ENCODE assay signal across 1 cellular context in genomic region chr6:106097368-106098231, GRCh38.
TF ChIP-seq lines count a peak whose summit lies in the region.

No MANE protein-coding gene starts in this region.

TF ChIP-seq in HepG2, 621 proteins besides CTCF, POLR2A, EP300 and RAD21 (continued from another document):
- TF ChIP-seq AFF4 (CRISPR knock-in tag; IDR thresholded peaks at IDR 0.05): no peak
- no peak for TF ChIP-seq NFRKB (IDR thresholded peaks at IDR 0.05)
- TF ChIP-seq ZNF816 (CRISPR knock-in tag; IDR thresholded peaks at IDR 0.05; ENCODE audit: borderline replicate concordance): no peak
- no peak for TF ChIP-seq ZNF280B (CRISPR knock-in tag; IDR thresholded peaks at IDR 0.05; ENCODE audit: borderline replicate concordance)
- TF ChIP-seq ZSCAN5A (CRISPR knock-in tag; IDR thresholded peaks at IDR 0.05; ENCODE audit: borderline replicate concordance): no peak
- TF ChIP-seq PRMT3 (CRISPR knock-in tag; IDR thresholded peaks at IDR 0.05; ENCODE audit: borderline replicate concordance, low read depth): no peak
- no peak for TF ChIP-seq CEBPG (CRISPR knock-in tag; IDR thresholded peaks at IDR 0.05)
